Comparison of ENCODE assay signal across 1 cellular context in the genomic region with DNA sequence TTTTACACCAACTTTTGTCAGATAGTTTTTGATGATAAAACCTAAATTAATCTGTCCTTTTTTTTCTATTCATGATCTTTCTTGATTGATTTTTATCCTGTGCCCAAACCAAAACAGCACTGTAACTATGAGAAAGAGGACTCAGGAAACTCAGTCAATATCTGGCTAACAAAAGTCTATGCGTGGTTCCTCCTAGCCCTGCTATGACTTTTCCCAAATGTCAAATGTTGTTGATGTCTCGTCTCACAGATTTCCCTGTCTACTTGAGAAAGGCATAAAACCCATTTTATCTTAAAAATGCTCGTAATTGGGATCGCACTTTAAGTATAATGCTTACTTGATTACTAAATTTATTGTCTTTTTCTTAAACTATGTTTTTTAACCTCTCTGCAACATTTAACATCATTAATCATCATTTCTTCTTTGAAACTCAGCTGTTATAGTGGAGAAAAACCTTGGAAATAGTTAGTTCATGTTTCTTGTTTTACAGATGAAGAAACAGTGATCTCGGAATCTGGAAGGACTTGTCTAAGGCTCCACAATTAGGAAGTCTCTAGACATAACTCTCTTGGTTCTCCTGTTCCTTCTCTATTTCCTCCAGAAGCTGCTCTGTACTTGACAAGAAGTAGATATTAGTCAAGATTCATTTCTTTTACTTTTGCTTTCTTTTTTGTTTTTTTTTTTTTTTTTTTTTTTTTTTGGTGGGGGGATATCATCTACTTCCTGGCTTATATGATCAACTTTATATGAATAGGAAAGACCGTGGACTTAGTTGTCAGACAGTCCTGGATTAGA.
TF ChIP-seq lines count a peak whose summit lies in the region.

No MANE protein-coding gene starts in this region.

TF ChIP-seq in HepG2, 621 proteins besides CTCF, POLR2A, EP300 and RAD21 (continued from another document):
- TF ChIP-seq, protein P1, sequence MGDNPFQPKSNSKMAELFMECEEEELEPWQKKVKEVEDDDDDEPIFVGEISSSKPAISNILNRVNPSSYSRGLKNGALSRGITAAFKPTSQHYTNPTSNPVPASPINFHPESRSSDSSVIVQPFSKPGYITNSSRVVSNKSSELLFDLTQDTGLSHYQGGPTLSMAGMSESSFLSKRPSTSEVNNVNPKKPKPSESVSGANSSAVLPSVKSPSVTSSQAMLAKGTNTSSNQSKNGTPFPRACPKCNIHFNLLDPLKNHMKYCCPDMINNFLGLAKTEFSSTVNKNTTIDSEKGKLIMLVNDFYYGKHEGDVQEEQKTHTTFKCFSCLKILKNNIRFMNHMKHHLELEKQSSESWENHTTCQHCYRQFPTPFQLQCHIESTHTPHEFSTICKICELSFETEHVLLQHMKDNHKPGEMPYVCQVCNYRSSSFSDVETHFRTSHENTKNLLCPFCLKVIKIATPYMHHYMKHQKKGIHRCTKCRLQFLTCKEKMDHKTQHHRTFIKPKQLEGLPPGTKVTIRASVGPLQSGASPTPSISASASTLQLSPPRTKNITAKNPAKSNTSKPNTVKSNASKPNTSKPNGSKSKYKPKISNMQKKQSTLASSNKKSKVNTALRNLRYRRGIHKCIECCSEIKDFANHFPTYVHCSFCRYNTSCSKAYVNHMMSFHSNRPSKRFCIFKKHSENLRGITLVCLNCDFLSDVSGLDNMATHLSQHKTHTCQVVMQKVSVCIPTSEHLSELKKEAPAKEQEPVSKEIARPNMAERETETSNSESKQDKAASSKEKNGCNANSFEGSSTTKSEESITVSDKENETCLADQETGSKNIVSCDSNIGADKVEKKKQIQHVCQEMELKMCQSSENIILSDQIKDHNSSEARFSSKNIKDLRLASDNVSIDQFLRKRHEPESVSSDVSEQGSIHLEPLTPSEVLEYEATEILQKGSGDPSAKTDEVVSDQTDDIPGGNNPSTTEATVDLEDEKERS (CRISPR knock-in tag; IDR thresholded peaks at IDR 0.05), result no peak
- TF ChIP-seq ZNF510 (CRISPR knock-in tag; IDR thresholded peaks at IDR 0.05; ENCODE audit: low read depth) (no peak), HIVEP1 (CRISPR knock-in tag; IDR thresholded peaks at IDR 0.05) (no peak), ZNF496 (CRISPR knock-in tag; IDR thresholded peaks at IDR 0.05; ENCODE audit: insufficient replicate concordance) (no peak), XBP1 (CRISPR knock-in tag; IDR thresholded peaks at IDR 0.05) (no peak)
TF ChIP-seq in HepG2: peak in this region for 0.
